In the genomic region with DNA sequence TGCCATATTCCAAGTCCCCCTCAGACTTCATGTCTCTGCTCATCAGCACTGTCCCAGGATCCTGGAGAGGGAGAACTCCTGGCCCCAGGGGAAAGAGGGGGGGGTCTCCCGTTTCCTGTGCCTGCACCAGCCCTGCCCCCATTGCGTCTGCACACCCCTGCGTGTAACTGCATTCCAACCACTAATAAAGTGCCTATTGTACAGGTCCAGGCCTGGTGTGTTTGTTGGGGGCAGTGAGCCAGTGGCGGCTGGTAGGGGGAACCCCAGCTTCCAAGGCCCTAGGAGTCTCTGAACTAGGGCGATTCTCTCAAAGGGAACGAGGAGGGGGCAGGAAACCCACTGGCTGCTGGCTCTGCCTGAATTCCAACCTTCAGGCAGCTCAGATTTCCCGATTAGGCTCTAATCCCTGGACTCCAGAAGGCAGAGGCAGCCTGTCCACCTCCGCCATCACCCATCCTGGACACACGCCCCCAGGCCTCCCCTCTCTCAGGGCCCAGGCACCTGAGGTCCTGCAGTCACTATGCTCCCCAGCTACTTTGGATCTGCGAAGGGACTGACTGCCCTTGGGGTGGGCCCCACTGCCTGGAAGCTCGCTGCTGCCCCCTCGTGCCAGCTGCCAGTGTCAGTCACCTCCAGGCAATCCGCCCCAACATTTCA, we compare ENCODE assay signal across 1 cellular context.
TF ChIP-seq lines count a peak whose summit lies in the region.

No MANE protein-coding gene starts in this region.

TF ChIP-seq in HepG2, 621 proteins besides CTCF, POLR2A, EP300 and RAD21 (continued from another document):
- TF ChIP-seq, protein P1, sequence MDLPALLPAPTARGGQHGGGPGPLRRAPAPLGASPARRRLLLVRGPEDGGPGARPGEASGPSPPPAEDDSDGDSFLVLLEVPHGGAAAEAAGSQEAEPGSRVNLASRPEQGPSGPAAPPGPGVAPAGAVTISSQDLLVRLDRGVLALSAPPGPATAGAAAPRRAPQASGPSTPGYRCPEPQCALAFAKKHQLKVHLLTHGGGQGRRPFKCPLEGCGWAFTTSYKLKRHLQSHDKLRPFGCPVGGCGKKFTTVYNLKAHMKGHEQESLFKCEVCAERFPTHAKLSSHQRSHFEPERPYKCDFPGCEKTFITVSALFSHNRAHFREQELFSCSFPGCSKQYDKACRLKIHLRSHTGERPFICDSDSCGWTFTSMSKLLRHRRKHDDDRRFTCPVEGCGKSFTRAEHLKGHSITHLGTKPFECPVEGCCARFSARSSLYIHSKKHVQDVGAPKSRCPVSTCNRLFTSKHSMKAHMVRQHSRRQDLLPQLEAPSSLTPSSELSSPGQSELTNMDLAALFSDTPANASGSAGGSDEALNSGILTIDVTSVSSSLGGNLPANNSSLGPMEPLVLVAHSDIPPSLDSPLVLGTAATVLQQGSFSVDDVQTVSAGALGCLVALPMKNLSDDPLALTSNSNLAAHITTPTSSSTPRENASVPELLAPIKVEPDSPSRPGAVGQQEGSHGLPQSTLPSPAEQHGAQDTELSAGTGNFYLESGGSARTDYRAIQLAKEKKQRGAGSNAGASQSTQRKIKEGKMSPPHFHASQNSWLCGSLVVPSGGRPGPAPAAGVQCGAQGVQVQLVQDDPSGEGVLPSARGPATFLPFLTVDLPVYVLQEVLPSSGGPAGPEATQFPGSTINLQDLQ (CRISPR knock-in tag; IDR thresholded peaks at IDR 0.05), result no peak
TF ChIP-seq in HepG2: peak in this region for 51.
